ENCODE assay signal across 8 cellular contexts in genomic region chr5:119267958-119268386, GRCh38.
A peak's percentile ranks its signal among the peaks of the same experiment; 100 is the strongest.
DNase-seq lines count a peak whose midpoint lies in the region; ATAC-seq and TF ChIP-seq lines count a peak whose summit lies in the region.

No MANE protein-coding gene starts in this region.

- H3K9me3 ChIP-seq in transverse colon: no peaks in the 10 kb centered on the region

- TF ChIP-seq EP300 in transverse colon (IDR thresholded peaks at IDR 0.05; ENCODE audit: low read depth): no peak

- WGBS in transverse colon (ENCODE audit: low coverage in 1 of 2), 2 donors: 0 to 5% methylated on average over 1 to 18 of the region's 18 CpGs

- ATAC-seq in Right ventricle myocardium inferior: peak; percentile 91

- no peaks in the 10 kb centered on the region for H3K36me3 ChIP-seq in transverse colon

- H3K4me1 Mint-ChIP-seq in HFFc6 (ENCODE audit: low read depth) (peaks cover 36% of the 10 kb centered on the region), osteocyte (ENCODE audit: unreplicated experiment) (peaks cover 34% of the 10 kb centered on the region)

- intact Hi-C loops in Right ventricle myocardium inferior (cut with DNase I): loop anchor here (1.0 to 5.0 kb wide), 4 partner anchors 67 to 281 kb away; partner anchors contain the start of genes DMXL1 and DTWD2
- intact Hi-C loops in transverse colon (cut with DNase I; ENCODE audit: low total_unique reads): no loop called here

- H3K27ac ChIP-seq in transverse colon: peak overlapping the region; percentile 96 to 98 (median 97)

- peak; percentile 67 for DNase-seq in GM04503 (ENCODE audit: low read depth)
- DNase-seq in HFFc6: peak; percentile 91
- DNase-seq in MV-4-11 (lab: John Stamatoyannopoulos, UW): peak; percentile 92
- DNase-seq in SKM-1 treated with dmso at 0.1 percent for 144 hours (lab: John Stamatoyannopoulos, UW; ENCODE audit: unreplicated experiment): peak; percentile 93
- peak; percentile 69 for DNase-seq in activated naive CD8-positive, alpha-beta T cell treated with anti-CD3 and anti-CD28 coated beads, Interleukin-2, amount 50 U/mL, for 16 hours (ENCODE audit: low read depth, low spot score)
- DNase-seq in Right ventricle myocardium inferior (ENCODE audit: missing footprints): peak; percentile 98
- DNase-seq in osteocyte (ENCODE audit: extremely low spot score, unreplicated experiment): peak; percentile 94
- DNase-seq in transverse colon: peak; percentile 92

- H3K4me3 Mint-ChIP-seq in HFFc6 (peak overlapping the region; percentile 92), osteocyte (ENCODE audit: unreplicated experiment) (peak overlapping the region; percentile 85)

- TF ChIP-seq CTCF in HFFc6 (IDR thresholded peaks at IDR 0.05): peak; percentile 78
- peak; percentile 9 for TF ChIP-seq CTCF in osteocyte (IDR thresholded peaks at IDR 0.05)
- peak; percentile 26 to 72 (median 43) for TF ChIP-seq CTCF in transverse colon (IDR thresholded peaks at IDR 0.05)

- H3K9me3 Mint-ChIP-seq in HFFc6 (peaks cover 16% of the 10 kb centered on the region), osteocyte (ENCODE audit: unreplicated experiment) (peaks cover 4% of the 10 kb centered on the region)

- no peaks in the 10 kb centered on the region for H3K27me3 ChIP-seq in transverse colon

- in situ Hi-C loops in transverse colon (cut with MboI; ENCODE audit: low pct_ligation_motif_present in 1 of 4, low pct_unique_long_range_greater_than_20kb in 1 of 4, low sequenced_read_pairs in 3 of 4): loop anchor here in 2 of 4 donors (25.0 kb wide), 2 partner anchors 144 to 281 kb away; partner anchors contain the start of gene DTWD2 (in 1 of the 2)

- H3K36me3 Mint-ChIP-seq in HFFc6 (ENCODE audit: low read depth) (peaks cover 33% of the 10 kb centered on the region), osteocyte (ENCODE audit: unreplicated experiment) (peaks cover 2% of the 10 kb centered on the region)

- TF ChIP-seq POLR2A in transverse colon (IDR thresholded peaks at IDR 0.05): no peak

- H3K27me3 Mint-ChIP-seq in HFFc6 (ENCODE audit: insufficient read depth) (peaks cover 3% of the 10 kb centered on the region), osteocyte (ENCODE audit: unreplicated experiment) (no peaks in the 10 kb centered on the region)

- peaks cover 0 to 21% (median 10%) of the 10 kb centered on the region in 4 donors for H3K4me1 ChIP-seq in transverse colon

- H3K27ac Mint-ChIP-seq in HFFc6 (peak overlapping the region; percentile 85), osteocyte (ENCODE audit: unreplicated experiment) (peak overlapping the region; percentile 87)

- H3K4me3 ChIP-seq in transverse colon: peak overlapping the region; percentile 56 to 85 (median 72)

Comparison
In these comparisons a context has a peak if more than half of its experiments do, and no peak if none do; other contexts are left out.
1. Peak in every context shown above with its lines: DNase-seq, ATAC-seq, H3K4me3 ChIP-seq and H3K27ac ChIP-seq.
2. CTCF ChIP-seq: peak in every context shown above with its lines; median percentile 78 in HFFc6; 43 in transverse colon; 9 in osteocyte.